8 cellular contexts compared by ENCODE assay signal in genomic region chr2:28452534-28453081, GRCh38. TPM values are rescaled to one million over a fixed set of nuclear protein-coding genes. Genes with fewer than 3 reads are reported as not detected.
DNase-seq lines count a peak whose midpoint lies in the region; ATAC-seq, FAIRE-seq and TF ChIP-seq lines count a peak whose summit lies in the region.

No MANE protein-coding gene starts in this region.

- no peak for TF ChIP-seq POLR2A in GM18505 (IDR thresholded peaks at IDR 0.05; ENCODE audit: borderline replicate concordance, extremely low read depth, insufficient read depth, insufficient read length)

- no peak overlapping the region for H3K9ac ChIP-seq in kidney (ENCODE audit: low read length in 2 of 2)

- no peaks in the 10 kb centered on the region for H3K9me3 ChIP-seq in kidney (ENCODE audit: control insufficient read depth in 1 of 2, low read length in 2 of 2)

- no peak for ATAC-seq in GM18505 (IDR thresholded peaks at IDR 0.05; ENCODE audit: unreplicated experiment)

- H3K4me1 ChIP-seq in kidney (ENCODE audit: control insufficient read depth in 1 of 2, insufficient read depth in 1 of 2, low read depth in 1 of 2, low read length in 2 of 2), result no peaks in the 10 kb centered on the region

- no peak for FAIRE-seq in kidney (lab: Jason Lieb, UNC)

- in situ Hi-C loops in brain microvascular endothelial cell (cut with HindIII; ENCODE audit: low pct_ligation_motif_present, low sequenced_read_pairs), result no loop called here

- no peaks in the 10 kb centered on the region for H3K27me3 ChIP-seq in brain microvascular endothelial cell (replicated peaks)

- H3K36me3 ChIP-seq in brain microvascular endothelial cell (replicated peaks), result no peaks in the 10 kb centered on the region
- H3K36me3 ChIP-seq in kidney (ENCODE audit: control insufficient read depth in 1 of 2, insufficient read depth in 2 of 2, low read length in 2 of 2), result no peaks in the 10 kb centered on the region

- DNase-seq in DMS53 (lab: John Stamatoyannopoulos, UW) (peak; percentile 58), DMS53 treated with DMSO at 0.1 percent for 48 hours (lab: John Stamatoyannopoulos, UW; ENCODE audit: unreplicated experiment) (no peak), LHCN-M2 (ENCODE audit: low read depth) (peak; percentile 49), brain microvascular endothelial cell (peak; percentile 39), kidney (peak; percentile 86)
- DNase-seq in stimulated activated CD4-positive, alpha-beta T cell treated with anti-CD3 and anti-CD28 coated beads, Interleukin-4, amount 100 ng/mL, for 1 hour, result peak; percentile 81

- peak; percentile 79 for TF ChIP-seq CTCF in VCaP (conservative IDR thresholded peaks at IDR 0.05)
- TF ChIP-seq CTCF in brain microvascular endothelial cell (IDR thresholded peaks at IDR 0.05; ENCODE audit: low read depth, low read length, missing control alignments), result peak; percentile 99
- peak; percentile 93 for TF ChIP-seq CTCF in kidney (IDR thresholded peaks at IDR 0.05; ENCODE audit: borderline replicate concordance, extremely low read depth, insufficient read depth)

- no peak overlapping the region for H3K4me3 ChIP-seq in brain microvascular endothelial cell (ENCODE audit: low read depth, low read length)
- no peak overlapping the region for H3K4me3 ChIP-seq in kidney (ENCODE audit: low read length in 2 of 2)

- H3K27ac ChIP-seq in VCaP (no peak overlapping the region), brain microvascular endothelial cell (no peak overlapping the region), kidney (ENCODE audit: low read depth in 2 of 2, low read length in 2 of 2) (no peak overlapping the region)

- intact Hi-C loops in kidney (cut with DNase I), result loop anchor here (10.0 kb wide), 1 partner anchor 748 kb away; no protein-coding TSS in a partner anchor

RNA-seq across cellular contexts. Expression of gene PLB1, which starts 43.3 kb away (rescaled TPM):
- total RNA-seq in LHCN-M2 (2014; rRNA removed) (1.4 and 1.5 TPM in 2 replicates), kidney (6.8 TPM)
- 1.0 TPM for polyA plus RNA-seq in LHCN-M2 (2012)
- polyA plus RNA-seq in kidney (ENCODE audit: insufficient read depth, low read depth, low replicate concordance), result 0.95 TPM

RNA-seq across cellular contexts. Expression of gene FOSL2, which starts 60.0 kb away (rescaled TPM):
- 50.7 and 62.2 TPM in 2 replicates for total RNA-seq in LHCN-M2 (2014; rRNA removed)
- 46.8 TPM for polyA plus RNA-seq in LHCN-M2 (2012)
- total RNA-seq in kidney, result 149 TPM
- 20.6 TPM for polyA plus RNA-seq in kidney (ENCODE audit: insufficient read depth, low read depth, low replicate concordance)
